21 cellular contexts compared by ENCODE assay signal in the genomic region with DNA sequence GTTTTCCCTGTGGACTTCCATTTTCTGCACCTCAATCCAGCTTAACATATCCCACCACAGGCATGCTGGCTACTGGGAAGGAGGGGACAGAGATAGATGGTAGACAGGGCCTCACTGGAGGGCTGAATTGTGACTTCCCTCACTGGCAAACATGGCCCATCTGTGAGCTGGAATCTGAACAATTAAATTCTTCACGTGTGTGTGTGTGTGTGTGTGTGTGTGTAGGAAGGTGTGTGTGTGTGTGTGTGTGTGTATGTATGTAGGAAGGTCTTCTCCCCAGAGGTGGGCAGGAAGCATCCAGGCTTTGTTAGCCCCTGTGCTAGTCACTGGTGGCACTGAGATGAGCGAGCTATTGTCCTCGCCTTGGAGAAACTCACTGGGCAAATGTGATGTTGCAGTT.
"Had no signal": no experiment of that assay in that cellular context is flagged by ENCODE, and none has a peak within 500 bp of the region (broad histone marks: within the 10 kb centered on the region; RNA-seq: fewer than 3 reads in every experiment).

No MANE protein-coding gene starts in this region.

- DNase-seq: effector CD4-positive, alpha-beta T cell; endodermal cell; erythroblast; foreskin melanocyte; head of caudate nucleus; kidney; left cardiac atrium; left ventricle myocardium inferior; lower lobe of right lung; sigmoid colon; stimulated activated CD4-positive, alpha-beta T cell treated with anti-CD3 and anti-CD28 coated beads, Interleukin-2, amount 100 ng/mL, for 24 hours; stimulated activated CD4-positive, alpha-beta T cell treated with anti-CD3 and anti-CD28 coated beads, Interleukin-4, amount 100 ng/mL, for 4 hours; stimulated activated naive CD4-positive, alpha-beta T cell; stomach; substantia nigra; transverse colon had no signal

- H3K27ac Mint-ChIP-seq: endodermal cell, memory B cell, mesothelial cell of epicardium, nephron had no signal

- ATAC-seq: left cardiac atrium, lower lobe of right lung had no signal

- H3K4me3 Mint-ChIP-seq: endodermal cell, mesothelial cell of epicardium, nephron had no signal

- H3K4me1 Mint-ChIP-seq: endodermal cell, nephron had no signal

- FAIRE-seq: colon, endothelial cell of umbilical vein, kidney had no signal

- H3K36me3 Mint-ChIP-seq: memory B cell, mesothelial cell of epicardium had no signal
